ENCODE assay signal across 8 cellular contexts in the genomic region with DNA sequence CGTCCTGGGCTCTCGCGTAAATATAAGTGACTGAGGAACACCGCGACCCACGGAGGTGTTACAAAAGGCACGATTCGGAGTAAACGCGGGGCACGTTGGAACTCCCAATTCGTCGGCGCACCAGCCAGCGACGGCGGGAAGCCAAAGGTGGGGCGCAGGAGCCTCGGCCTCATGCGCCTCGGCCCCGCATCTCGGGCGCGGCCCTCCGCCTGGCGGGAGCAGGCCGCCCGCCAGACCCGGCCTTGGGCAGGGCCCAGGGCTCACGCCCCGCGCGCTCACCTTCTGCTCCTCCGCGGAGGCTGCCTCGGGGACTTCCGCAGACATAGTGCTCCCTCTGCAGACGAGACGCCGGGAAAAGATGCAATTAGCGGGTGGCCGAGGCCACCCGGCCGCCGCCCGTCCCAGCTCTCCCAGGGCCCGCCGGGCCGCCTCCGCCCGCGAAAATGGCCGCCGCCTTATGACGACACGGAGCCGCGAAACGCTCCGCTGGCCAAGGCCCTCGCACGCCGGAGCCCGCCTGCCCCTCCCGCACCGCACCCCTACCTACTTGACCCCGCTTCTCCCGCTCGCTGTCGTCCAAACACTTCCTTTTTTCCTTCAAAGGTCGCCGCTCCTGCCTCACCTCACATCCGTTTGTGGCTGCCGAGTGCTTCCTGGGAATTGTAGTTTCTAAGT. TPM values are rescaled to one million over a fixed set of nuclear protein-coding genes. Genes with fewer than 3 reads are reported as not detected.
DNase-seq lines count a peak whose midpoint lies in the region; ATAC-seq and TF ChIP-seq lines count a peak whose summit lies in the region.

A gene with protein sequence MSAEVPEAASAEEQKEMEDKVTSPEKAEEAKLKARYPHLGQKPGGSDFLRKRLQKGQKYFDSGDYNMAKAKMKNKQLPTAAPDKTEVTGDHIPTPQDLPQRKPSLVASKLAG (minus strand): TSS at position 462 of the 675 bp plus-strand sequence. CDS start 138 bp downstream, at position 324.

- CTCF ChIA-PET in BJ (lab: Yijun Ruan, JAX) = interaction anchor here (1.6 kb wide), 1 partner anchor 238 kb away, joined by 5 read pairs; no protein-coding TSS in a partner anchor
- CTCF ChIA-PET in activated CD4-positive, alpha-beta T cell treated with anti-CD3 and anti-CD28 coated beads, Interleukin-2, amount 10 ng/mL, durations not matched to agents 7 days and 5 days (lab: Charles Lee) = interaction anchor here (1.0 kb wide), 2 partner anchors 35 to 42 kb away, joined by 3 to 4 read pairs; no protein-coding TSS in a partner anchor

- H3K27me3 ChIP-seq in BJ (ENCODE audit: control insufficient read depth, insufficient read depth, low read length) = no peaks in the 10 kb centered on the region

- TF ChIP-seq CTCF in BJ (IDR thresholded peaks at IDR 0.05; ENCODE audit: insufficient read depth, low read depth, low read length) = peak; percentile 14; the same call in 1 of the 2 replicates

- ATAC-seq in HG03460 (IDR thresholded peaks at IDR 0.05; ENCODE audit: unreplicated experiment) (peak; percentile 66), left lobe of liver (peak; percentile 89)

- H3K4me3 Mint-ChIP-seq in activated CD4-positive, alpha-beta T cell treated with anti-CD3 and anti-CD28 coated beads, Interleukin-2, amount 10 ng/mL, durations not matched to agents 7 days and 5 days = peak within 1 kb of the TSS; percentile 90

- H3K27me3 Mint-ChIP-seq in activated CD4-positive, alpha-beta T cell treated with anti-CD3 and anti-CD28 coated beads, Interleukin-2, amount 10 ng/mL, durations not matched to agents 7 days and 5 days = no peaks in the 10 kb centered on the region

- peaks cover 35% of the 10 kb centered on the region for H3K4me1 Mint-ChIP-seq in activated CD4-positive, alpha-beta T cell treated with anti-CD3 and anti-CD28 coated beads, Interleukin-2, amount 10 ng/mL, durations not matched to agents 7 days and 5 days

- POLR2A ChIA-PET in BJ (lab: Charles Lee) = no interaction called here
- POLR2A ChIA-PET in activated CD4-positive, alpha-beta T cell treated with anti-CD3 and anti-CD28 coated beads, Interleukin-2, amount 10 ng/mL, durations not matched to agents 7 days and 5 days (lab: Charles Lee) = interaction anchor here (0.6 kb wide), 1 partner anchor 17 kb away, joined by 3 read pairs; no protein-coding TSS in a partner anchor

- H3K36me3 ChIP-seq in BJ (ENCODE audit: control insufficient read depth, insufficient read depth, low read length) = no peaks in the 10 kb centered on the region

- H3K9me3 Mint-ChIP-seq in activated CD4-positive, alpha-beta T cell treated with anti-CD3 and anti-CD28 coated beads, Interleukin-2, amount 10 ng/mL, durations not matched to agents 7 days and 5 days = no peaks in the 10 kb centered on the region

- peak within 1 kb of the TSS; percentile 99 for H3K27ac Mint-ChIP-seq in activated CD4-positive, alpha-beta T cell treated with anti-CD3 and anti-CD28 coated beads, Interleukin-2, amount 10 ng/mL, durations not matched to agents 7 days and 5 days

- DNase-seq in BJ (ENCODE audit: low read depth) (peak; percentile 51), GM19240 (ENCODE audit: insufficient read length, low spot score) (peak; percentile 53), NCI-H524 treated with DMSO at 0.1 percent for 48 hours (lab: John Stamatoyannopoulos, UW) (peak; percentile 94), cortex of kidney (lab: John Stamatoyannopoulos, UW) (peak; percentile 24), left lobe of liver (ENCODE audit: low spot score) (peak; percentile 92)
- peak; percentile 86 for DNase-seq in activated CD4-positive, alpha-beta T cell treated with anti-CD3 and anti-CD28 coated beads, Interleukin-2, amount 10 ng/mL, durations not matched to agents 7 days and 5 days
- DNase-seq in stimulated activated CD4-positive, alpha-beta T cell treated with anti-CD3 and anti-CD28 coated beads, Interleukin-2, amount 100 ng/mL, for 48 hours = peak; percentile 72

- H3K4me3 ChIP-seq in BJ (ENCODE audit: low read depth, low read length) = peak within 1 kb of the TSS; percentile 53

- H3K36me3 Mint-ChIP-seq in activated CD4-positive, alpha-beta T cell treated with anti-CD3 and anti-CD28 coated beads, Interleukin-2, amount 10 ng/mL, durations not matched to agents 7 days and 5 days (ENCODE audit: low read depth) = peaks cover 22% of the 10 kb centered on the region

RNA-seq across cellular contexts. Expression of the gene that starts here (rescaled TPM):
- polyA plus RNA-seq in BJ (2011; rRNA removed) = 29.3 and 47.8 TPM in 2 replicates
- 29.7 and 38.0 TPM in 2 replicates for polyA minus RNA-seq in BJ (2011; rRNA and poly(A)+ RNA removed)
- total RNA-seq in activated CD4-positive, alpha-beta T cell treated with anti-CD3 and anti-CD28 coated beads, Interleukin-2, amount 10 ng/mL, durations not matched to agents 7 days and 5 days = 100 to 1,000 TPM; 178 to 193 TPM
- 42.6 TPM for total RNA-seq in left lobe of liver

Comparison
In these comparisons a context has a peak if more than half of its experiments do, and no peak if none do; other contexts are left out.
1. Peak in every context shown above with its lines: DNase-seq, ATAC-seq and H3K4me3 ChIP-seq.
2. DNase-seq: peak in every context shown above with its lines; median percentile 94 in NCI-H524 treated with DMSO at 0.1 percent for 48 hours; 92 in left lobe of liver; 86 in activated CD4-positive, alpha-beta T cell treated with anti-CD3 and anti-CD28 coated beads, Interleukin-2, amount 10 ng/mL, durations not matched to agents 7 days and 5 days; 72 in stimulated activated CD4-positive, alpha-beta T cell treated with anti-CD3 and anti-CD28 coated beads, Interleukin-2, amount 100 ng/mL, for 48 hours; 53 in GM19240; 51 in BJ; 24 in cortex of kidney.